ENCODE assay signal across 18 cellular contexts in genomic region chr1:55507578-55507931, GRCh38.
"Had no signal": no experiment of that assay in that cellular context is flagged by ENCODE, and none has a peak within 500 bp of the region (broad histone marks: within the 10 kb centered on the region; RNA-seq: fewer than 3 reads in every experiment).

No MANE protein-coding gene starts in this region.

- ATAC-seq: activated CD8-positive, alpha-beta T cell treated with anti-CD3 and anti-CD28 coated beads, Interleukin-2, amount 10 ng/mL, durations not matched to agents 7 days and 5 days; activated naive CD4-positive, alpha-beta T cell treated with anti-CD3 and anti-CD28 coated beads, Interleukin-2, amount 50 U/mL, for 72 hours; gastroesophageal sphincter; heart right ventricle; left lobe of liver had no signal

- H3K27me3 ChIP-seq: gastroesophageal sphincter, suprapubic skin had no signal

- H3K36me3 ChIP-seq: gastroesophageal sphincter, heart right ventricle, suprapubic skin had no signal

- H3K9me3 ChIP-seq: gastroesophageal sphincter, heart right ventricle, suprapubic skin had no signal

- H3K4me3 ChIP-seq: gastroesophageal sphincter, heart right ventricle, smooth muscle cell, suprapubic skin had no signal

- FAIRE-seq: islet of Langerhans, TTC549 had no signal

- DNase-seq: activated B cell treated with CpG ODN at 0.5 μM for 24 hours; activated CD4-positive, alpha-beta T cell treated with anti-CD3 and anti-CD28 coated beads, Interleukin-2, amount 10 ng/mL, durations not matched to agents 24 days and 14 days; activated CD8-positive, alpha-beta memory T cell treated with anti-CD3 and anti-CD28 coated beads, Interleukin-2, amount 50 U/mL, for 4 hours; activated CD8-positive, alpha-beta T cell treated with anti-CD3 and anti-CD28 coated beads, Interleukin-2, amount 10 ng/mL, durations not matched to agents 7 days and 5 days; activated effector memory CD4-positive, alpha-beta T cell treated with anti-CD3 and anti-CD28 coated beads, Interleukin-2, amount 50 U/mL, for 16 hours; activated T-cell treated with anti-CD3 and anti-CD28 coated beads, Interleukin-2, amount 50 U/mL, for 48 hours; heart right ventricle; naive B cell; posterior cingulate gyrus; stimulated activated CD4-positive, alpha-beta T cell treated with anti-CD3 and anti-CD28 coated beads, Interleukin-4, amount 100 ng/mL, for 4 hours had no signal

- H3K27ac ChIP-seq: epithelial cell of prostate, gastroesophageal sphincter, heart right ventricle, suprapubic skin had no signal

- H3K4me2 ChIP-seq: smooth muscle cell had no signal
